In the genomic region with DNA sequence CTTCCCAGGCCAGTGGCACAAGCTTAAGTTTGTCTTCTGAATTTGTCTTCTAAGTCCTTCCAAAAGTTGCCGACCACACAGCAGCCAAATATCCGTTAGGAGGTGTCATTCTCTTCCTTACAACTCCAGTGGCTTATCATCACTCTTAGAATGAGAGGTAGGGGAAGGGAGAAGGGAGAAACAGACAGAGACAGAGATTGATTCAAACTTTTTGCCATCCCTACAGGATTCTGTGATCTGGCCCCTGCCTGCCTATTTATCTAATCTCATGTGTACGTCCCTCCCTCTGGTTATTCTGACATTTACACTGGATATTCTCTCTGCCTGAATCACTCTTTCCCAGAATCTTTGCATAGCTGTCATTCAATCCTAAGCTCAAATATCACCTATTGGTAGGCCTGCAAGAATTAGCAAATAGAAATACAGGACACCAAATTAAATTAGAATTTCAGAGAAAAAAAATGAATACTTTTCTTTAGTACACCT, we compare ENCODE assay signal across 9 cellular contexts. TPM values are rescaled to one million over a fixed set of nuclear protein-coding genes. Genes with fewer than 3 reads are reported as not detected.
DNase-seq lines count a peak whose midpoint lies in the region; ATAC-seq, FAIRE-seq and TF ChIP-seq lines count a peak whose summit lies in the region.
"Had no signal": no experiment of that assay in that cellular context is flagged by ENCODE, and none has a peak within 500 bp of the region (broad histone marks: within the 10 kb centered on the region; RNA-seq: fewer than 3 reads in every experiment).

No MANE protein-coding gene starts in this region.

- H3K9me1 ChIP-seq in endothelial cell of umbilical vein (replicated peaks; ENCODE audit: control insufficient read depth, extremely low read depth, insufficient read depth, low read length) = no peaks in the 10 kb centered on the region

- POLR2A ChIA-PET in endothelial cell of umbilical vein (lab: Charles Lee) = interaction anchor here (1.4 kb wide), 1 partner anchor 94 kb away, joined by 5 read pairs; a partner anchor contains a TSS

- H3K4me3 Mint-ChIP-seq in Calu3 (ENCODE audit: low read depth, unreplicated experiment) = peak overlapping the region; percentile 98

- H3K79me2 ChIP-seq in OCI-LY3 (ENCODE audit: low read length) (peaks cover 40% of the 10 kb centered on the region), endothelial cell of umbilical vein (ENCODE audit: control insufficient read depth, insufficient read depth, low read length) (peaks cover 37% of the 10 kb centered on the region)

- H3K9ac ChIP-seq in OCI-LY3 (ENCODE audit: low read length) = peak overlapping the region; percentile 64
- H3K9ac ChIP-seq in endothelial cell of umbilical vein (replicated peaks; ENCODE audit: extremely low read depth, insufficient read depth, low read length) = peak overlapping the region; percentile 42

- no peak for FAIRE-seq in endothelial cell of umbilical vein (lab: Jason Lieb, UNC)

- H3K4me1 Mint-ChIP-seq in Calu3 (ENCODE audit: low read depth, unreplicated experiment) = peaks cover 11% of the 10 kb centered on the region

- dilution Hi-C loops in endothelial cell of umbilical vein (cut with MboI; ENCODE audit: extremely low pct_ligation_motif_present, low sequenced_read_pairs) = no loop called here

- H3K4me3 ChIP-seq in OCI-LY3 (ENCODE audit: low read length) = peak overlapping the region; percentile 95
- H3K4me3 ChIP-seq in endothelial cell of umbilical vein (replicated peaks in 1 of 3; ENCODE audit: insufficient read depth in 1 of 3, low read depth in 1 of 3, low read length in 3 of 3) = peak overlapping the region; percentile 37 to 89 (median 75)
- H3K4me3 ChIP-seq in neutrophil (ENCODE audit: low read depth in 1 of 2, low read length in 1 of 2) = peak overlapping the region; percentile 84 to 98

- DNase-seq in Calu3 (no peak), endothelial cell of umbilical vein (ENCODE audit: low read depth, low spot score) (no peak), foreskin melanocyte (no peak)

- peaks cover 3% of the 10 kb centered on the region; the same call in 1 of the 2 replicates for H4K20me1 ChIP-seq in OCI-LY3 (ENCODE audit: insufficient read depth, low read length)
- H4K20me1 ChIP-seq in endothelial cell of umbilical vein (replicated peaks; ENCODE audit: control insufficient read depth, extremely low read depth, insufficient read depth, low read length) = no peaks in the 10 kb centered on the region

- H3K4me2 ChIP-seq in OCI-LY3 (ENCODE audit: low read length) (peak overlapping the region; percentile 91), endothelial cell of umbilical vein (ENCODE audit: insufficient read depth, low read length) (peak overlapping the region; percentile 89)

- CTCF ChIA-PET in Calu3 (lab: Charles Lee) = interaction anchor here (0.7 to 1.1 kb wide), 3 partner anchors 81 to 1024 kb away, joined by 3 to 5 read pairs (median 3); a partner anchor contains a TSS
- CTCF ChIA-PET in endothelial cell of umbilical vein (lab: Charles Lee) = interaction anchor here (0.9 to 2.2 kb wide), 4 partner anchors 20 to 94 kb away, joined by 3 to 5 read pairs (median 4); a partner anchor contains a TSS

- intact Hi-C loops in Calu3 (cut with micrococcal nuclease; ENCODE audit: unreplicated experiment) = no loop called here
- intact Hi-C loops in endothelial cell of umbilical vein (cut with micrococcal nuclease) = loop anchor here (1.0 to 10.0 kb wide), 4 partner anchors 35 to 399 kb away; a partner anchor contains a TSS

- H3K27me3 Mint-ChIP-seq in Calu3 (ENCODE audit: unreplicated experiment) = peaks cover 10% of the 10 kb centered on the region

- H3K27me3 ChIP-seq in OCI-LY3 (ENCODE audit: low read depth, low read length) (no peaks in the 10 kb centered on the region), endothelial cell of umbilical vein (ENCODE audit: control insufficient read depth in 2 of 2, insufficient read depth in 2 of 2, low read length in 2 of 2) (peaks cover 1 to 9% of the 10 kb centered on the region in 2 experiments), neutrophil (peaks cover 16% of the 10 kb centered on the region)

- H3K9me3 Mint-ChIP-seq in Calu3 (ENCODE audit: low read depth, unreplicated experiment) = no peaks in the 10 kb centered on the region

- no peak for ATAC-seq in HG03045 (IDR thresholded peaks at IDR 0.05; ENCODE audit: unreplicated experiment)
- ATAC-seq in GM18519 (IDR thresholded peaks at IDR 0.05; ENCODE audit: low FRiP score, unreplicated experiment) = no peak
- ATAC-seq in HG02870 (IDR thresholded peaks at IDR 0.05; ENCODE audit: unreplicated experiment) = no peak

- BruUV-seq in Calu3 (replicated peaks; lab: Mats Ljungman, UMichigan) = no TSS peak
- BruUV-seq in endothelial cell of umbilical vein (replicated peaks; lab: Mats Ljungman, UMichigan) = TSS peak; percentile 54

- TF ChIP-seq POLR2A in endothelial cell of umbilical vein (IDR thresholded peaks at IDR 0.05; ENCODE audit: low read depth, low read length) = no peak

- peaks cover 25% of the 10 kb centered on the region for H3K36me3 Mint-ChIP-seq in Calu3 (ENCODE audit: insufficient read depth, unreplicated experiment)

- peaks cover 14% of the 10 kb centered on the region for H3K36me3 ChIP-seq in OCI-LY3 (replicated peaks; ENCODE audit: low read depth, low read length)
- peaks cover 7% of the 10 kb centered on the region in 2 experiments for H3K36me3 ChIP-seq in endothelial cell of umbilical vein (ENCODE audit: control insufficient read depth in 2 of 2, extremely low read depth in 1 of 2, insufficient read depth in 2 of 2, low read length in 2 of 2)
- peaks cover 15% of the 10 kb centered on the region for H3K36me3 ChIP-seq in neutrophil

- H3K9me3 ChIP-seq in OCI-LY3 (ENCODE audit: insufficient read depth, low read length) (no peaks in the 10 kb centered on the region), endothelial cell of umbilical vein (replicated peaks; ENCODE audit: control insufficient read depth, insufficient read depth, low read length) (no peaks in the 10 kb centered on the region), neutrophil (no peaks in the 10 kb centered on the region)

- peak overlapping the region; percentile 99 for H3K27ac Mint-ChIP-seq in Calu3 (ENCODE audit: unreplicated experiment)

- H3K4me1 ChIP-seq in OCI-LY3 (ENCODE audit: low read length) (peaks cover 15% of the 10 kb centered on the region), endothelial cell of umbilical vein (ENCODE audit: control insufficient read depth, extremely low read depth, insufficient read depth, low read length) (peaks cover 17% of the 10 kb centered on the region), neutrophil (ENCODE audit: control insufficient read depth in 1 of 2, insufficient read depth in 1 of 2, low read depth in 1 of 2, low read length in 1 of 2) (peaks cover 21 to 24% of the 10 kb centered on the region in 2 experiments)

- TF ChIP-seq CTCF in Calu3 (IDR thresholded peaks at IDR 0.05; ENCODE audit: unreplicated experiment) = no peak
- no peak for TF ChIP-seq CTCF in OCI-LY3 (IDR thresholded peaks at IDR 0.05; ENCODE audit: low read depth, low read length)
- TF ChIP-seq CTCF in endothelial cell of umbilical vein (IDR thresholded peaks at IDR 0.05; ENCODE audit: extremely low read depth in 1 of 2, insufficient read depth in 1 of 2, low read depth in 1 of 2, low read length in 2 of 2) = no peak
- no peak for TF ChIP-seq CTCF in neutrophil (IDR thresholded peaks at IDR 0.05)

- no peak overlapping the region for H3K27ac ChIP-seq in OCI-LY3 (ENCODE audit: low read length)
- peak overlapping the region; percentile 30 for H3K27ac ChIP-seq in endothelial cell of umbilical vein (ENCODE audit: insufficient read depth, low read depth, low read length)
- peak overlapping the region; percentile 93 for H3K27ac ChIP-seq in neutrophil

- H2AFZ ChIP-seq in OCI-LY3 (ENCODE audit: low read depth, low read length) (peak overlapping the region; percentile 96), endothelial cell of umbilical vein (ENCODE audit: low read depth, low read length) (peak overlapping the region; percentile 94)

RNA-seq across cellular contexts. Expression of a gene that starts 0.5 kb away (rescaled TPM):
- total RNA-seq in Calu3 (2022) = 74.7 and 75.0 TPM in 2 replicates
- total RNA-seq in endothelial cell of umbilical vein = 55.5 and 57.1 TPM in 2 replicates
- polyA plus RNA-seq in endothelial cell of umbilical vein = 14.2 and 18.0 TPM in 2 replicates
- polyA plus RNA-seq in endothelial cell of umbilical vein (2011; cell fraction: cytosol; rRNA removed) = 30.0 and 31.6 TPM in 2 replicates
- 67.4 and 82.8 TPM in 2 replicates for polyA plus RNA-seq in endothelial cell of umbilical vein (2011; cell fraction: nucleus; rRNA removed)
- 54.8 and 72.2 TPM in 2 replicates for polyA plus RNA-seq in endothelial cell of umbilical vein (2012)
- polyA minus RNA-seq in endothelial cell of umbilical vein = 50.5 and 69.3 TPM in 2 replicates
- 49.2 TPM for polyA minus RNA-seq in endothelial cell of umbilical vein (2011; cell fraction: cytosol; rRNA and poly(A)+ RNA removed)
- polyA minus RNA-seq in endothelial cell of umbilical vein (2011; cell fraction: nucleus; rRNA and poly(A)+ RNA removed) = 103 and 110 TPM in 2 replicates

RNA-seq across cellular contexts. Expression of a gene that starts 38.5 kb away (rescaled TPM):
- not detected in 2 replicates for total RNA-seq in Calu3 (2022)
- total RNA-seq in endothelial cell of umbilical vein = not detected in 2 replicates
- polyA plus RNA-seq in endothelial cell of umbilical vein = not detected in 2 replicates
- not detected in 2 replicates for polyA plus RNA-seq in endothelial cell of umbilical vein (2011; cell fraction: cytosol; rRNA removed)
- polyA plus RNA-seq in endothelial cell of umbilical vein (2011; cell fraction: nucleus; rRNA removed) = not detected in 2 replicates
- not detected in 2 replicates for polyA plus RNA-seq in endothelial cell of umbilical vein (2012)
- not detected in 2 replicates for polyA minus RNA-seq in endothelial cell of umbilical vein
- not detected for polyA minus RNA-seq in endothelial cell of umbilical vein (2011; cell fraction: cytosol; rRNA and poly(A)+ RNA removed)
- polyA minus RNA-seq in endothelial cell of umbilical vein (2011; cell fraction: nucleus; rRNA and poly(A)+ RNA removed) = not detected in 2 replicates
- total RNA-seq: dermis microvascular lymphatic vessel endothelial cell had no signal

RNA-seq across cellular contexts. Expression of a gene that starts 39.5 kb away (rescaled TPM):
- total RNA-seq in Calu3 (2022) (4.8 and 5.2 TPM in 2 replicates), endothelial cell of umbilical vein (6.2 and 8.1 TPM in 2 replicates)
- 5.2 and 5.7 TPM in 2 replicates for polyA plus RNA-seq in endothelial cell of umbilical vein
- 3.2 and 4.4 TPM in 2 replicates for polyA plus RNA-seq in endothelial cell of umbilical vein (2011; cell fraction: cytosol; rRNA removed)
- polyA plus RNA-seq in endothelial cell of umbilical vein (2011; cell fraction: nucleus; rRNA removed) = 14.4 and 19.5 TPM in 2 replicates
- polyA plus RNA-seq in endothelial cell of umbilical vein (2012) = 3.0 and 5.0 TPM in 2 replicates
- polyA minus RNA-seq in endothelial cell of umbilical vein = 7.3 and 8.2 TPM in 2 replicates
- polyA minus RNA-seq in endothelial cell of umbilical vein (2011; cell fraction: cytosol; rRNA and poly(A)+ RNA removed) = not detected
- 5.8 and 12.9 TPM in 2 replicates for polyA minus RNA-seq in endothelial cell of umbilical vein (2011; cell fraction: nucleus; rRNA and poly(A)+ RNA removed)

RNA-seq across cellular contexts. Expression of a gene that starts 42.1 kb away (rescaled TPM):
- total RNA-seq in Calu3 (2022) (21.0 and 25.7 TPM in 2 replicates), endothelial cell of umbilical vein (18.4 and 19.6 TPM in 2 replicates)
- polyA plus RNA-seq in endothelial cell of umbilical vein = 3.7 and 5.0 TPM in 2 replicates
- polyA plus RNA-seq in endothelial cell of umbilical vein (2011; cell fraction: cytosol; rRNA removed) = 3.5 and 4.4 TPM in 2 replicates
- 10.6 and 12.2 TPM in 2 replicates for polyA plus RNA-seq in endothelial cell of umbilical vein (2011; cell fraction: nucleus; rRNA removed)
- polyA plus RNA-seq in endothelial cell of umbilical vein (2012) = 6.6 TPM in 2 replicates
- polyA minus RNA-seq in endothelial cell of umbilical vein = 9.1 and 9.8 TPM in 2 replicates
- 6.1 TPM for polyA minus RNA-seq in endothelial cell of umbilical vein (2011; cell fraction: cytosol; rRNA and poly(A)+ RNA removed)
- 17.6 and 21.3 TPM in 2 replicates for polyA minus RNA-seq in endothelial cell of umbilical vein (2011; cell fraction: nucleus; rRNA and poly(A)+ RNA removed)
